18 cellular contexts compared by ENCODE assay signal in genomic region chr6:168126566-168127383, GRCh38. TPM values are rescaled to one million over a fixed set of nuclear protein-coding genes. Genes with fewer than 3 reads are reported as not detected.
"Had no signal": no experiment of that assay in that cellular context is flagged by ENCODE, and none has a peak within 500 bp of the region (broad histone marks: within the 10 kb centered on the region; RNA-seq: fewer than 3 reads in every experiment).

No MANE protein-coding gene starts in this region.

- H3K9me3 ChIP-seq: esophagus squamous epithelium, left ventricle myocardium inferior, thoracic aorta had no signal

- H3K27ac Mint-ChIP-seq: activated CD4-positive, alpha-beta T cell treated with anti-CD3 and anti-CD28 coated beads, Interleukin-2, amount 10 ng/mL, durations not matched to agents 7 days and 5 days; activated naive CD8-positive, alpha-beta T cell treated with anti-CD3 and anti-CD28 coated beads for 36 hours; activated T-cell treated with anti-CD3 and anti-CD28 coated beads, Interleukin-2, amount 50 U/mL, for 72 hours; stimulated activated naive CD8-positive, alpha-beta T cell treated with anti-CD3 and anti-CD28 coated beads, Interleukin-15, amount 100 ng/mL, for 72 hours had no signal

- H3K4me3 Mint-ChIP-seq: activated CD4-positive, alpha-beta T cell treated with anti-CD3 and anti-CD28 coated beads, Interleukin-2, amount 10 ng/mL, durations not matched to agents 7 days and 5 days; activated naive CD8-positive, alpha-beta T cell treated with anti-CD3 and anti-CD28 coated beads for 36 hours; activated T-cell treated with anti-CD3 and anti-CD28 coated beads, Interleukin-2, amount 50 U/mL, for 72 hours; stimulated activated naive CD8-positive, alpha-beta T cell treated with anti-CD3 and anti-CD28 coated beads, Interleukin-15, amount 100 ng/mL, for 72 hours had no signal

- H3K36me3 Mint-ChIP-seq: activated naive CD8-positive, alpha-beta T cell treated with anti-CD3 and anti-CD28 coated beads for 36 hours had no signal

- DNase-seq: activated CD4-positive, alpha-beta T cell treated with anti-CD3 and anti-CD28 coated beads, Interleukin-2, amount 10 ng/mL, durations not matched to agents 7 days and 5 days; activated CD4-positive, CD25-positive, alpha-beta regulatory T cell; activated gamma-delta T cell treated with Interleukin-2 at 50 U/mL for 16 hours; activated naive CD8-positive, alpha-beta T cell treated with anti-CD3 and anti-CD28 coated beads for 36 hours; activated T-cell treated with anti-CD3 and anti-CD28 coated beads, Interleukin-2, amount 50 U/mL, for 72 hours; brain microvascular endothelial cell; esophagus squamous epithelium; foreskin fibroblast; mesendoderm; stimulated activated CD4-positive, alpha-beta T cell treated with anti-CD3 and anti-CD28 coated beads, Interleukin-12 subunit alpha, Interleukin-12 subunit beta, amount 100 ng/mL, for 4 hours; stimulated activated CD8-positive, alpha-beta memory T cell treated with anti-CD3 and anti-CD28 coated beads, Interleukin-4, amount 100 ng/mL, for 48 hours; stimulated activated naive CD8-positive, alpha-beta T cell treated with anti-CD3 and anti-CD28 coated beads, Interleukin-15, amount 100 ng/mL, for 72 hours had no signal

- H3K27me3 Mint-ChIP-seq: activated CD4-positive, alpha-beta T cell treated with anti-CD3 and anti-CD28 coated beads, Interleukin-2, amount 10 ng/mL, durations not matched to agents 7 days and 5 days had no signal

- H3K36me3 ChIP-seq: brain microvascular endothelial cell, esophagus squamous epithelium, left ventricle myocardium inferior, thoracic aorta had no signal

- H3K4me1 ChIP-seq: esophagus squamous epithelium had no signal

- H3K4me3 ChIP-seq: dorsolateral prefrontal cortex, esophagus squamous epithelium, left ventricle myocardium inferior, thoracic aorta had no signal

- H3K9me3 Mint-ChIP-seq: stimulated activated naive CD8-positive, alpha-beta T cell treated with anti-CD3 and anti-CD28 coated beads, Interleukin-15, amount 100 ng/mL, for 72 hours had no signal

- H3K27me3 ChIP-seq: brain microvascular endothelial cell, dorsolateral prefrontal cortex had no signal

- H3K4me1 Mint-ChIP-seq: activated CD4-positive, alpha-beta T cell treated with anti-CD3 and anti-CD28 coated beads, Interleukin-2, amount 10 ng/mL, durations not matched to agents 7 days and 5 days; activated naive CD8-positive, alpha-beta T cell treated with anti-CD3 and anti-CD28 coated beads for 36 hours had no signal

- H3K27ac ChIP-seq: brain microvascular endothelial cell, dorsolateral prefrontal cortex, esophagus squamous epithelium, left ventricle myocardium inferior, thoracic aorta had no signal

- ATAC-seq: activated T-cell treated with anti-CD3 and anti-CD28 coated beads, Interleukin-2, amount 50 U/mL, for 72 hours; sciatic nerve; stimulated activated naive CD8-positive, alpha-beta T cell treated with anti-CD3 and anti-CD28 coated beads, Interleukin-15, amount 100 ng/mL, for 72 hours had no signal

RNA-seq across cellular contexts. Expression of gene FRMD1, which starts 47.8 kb away (rescaled TPM):
- total RNA-seq: activated CD4-positive, alpha-beta T cell treated with anti-CD3 and anti-CD28 coated beads, Interleukin-2, amount 10 ng/mL, durations not matched to agents 7 days and 5 days; activated naive CD8-positive, alpha-beta T cell treated with anti-CD3 and anti-CD28 coated beads for 36 hours; cerebellum; T-helper 2 cell treated with Interferon-gamma antibody and Interleukin-4, amounts not matched to agents 100 ng/mL and 5 ng/mL, for 36 hours; thoracic aorta had no signal
